Comparison of ENCODE assay signal across 29 cellular contexts in genomic region chr17:40793800-40794199, GRCh38. TPM values are rescaled to one million over a fixed set of nuclear protein-coding genes. Genes with fewer than 3 reads are reported as not detected.
"Had no signal": no experiment of that assay in that cellular context is flagged by ENCODE, and none has a peak within 500 bp of the region (broad histone marks: within the 10 kb centered on the region; RNA-seq: fewer than 3 reads in every experiment).

No MANE protein-coding gene starts in this region.

- H3K4me1 ChIP-seq: right atrium auricular region had no signal

- H3K36me3 ChIP-seq: esophagus muscularis mucosa, right atrium auricular region, tibial artery had no signal

- H3K79me2 ChIP-seq: hepatocyte had no signal

- H3K4me3 ChIP-seq: coronary artery, esophagus muscularis mucosa, hepatocyte, right atrium auricular region, tibial artery had no signal

- DNase-seq: activated CD4-positive, alpha-beta T cell treated with anti-CD3 and anti-CD28 coated beads for 4 hours; activated CD4-positive, alpha-beta T cell treated with anti-CD3 and anti-CD28 coated beads, Interleukin-2, amount 50 U/mL, for 48 hours; activated CD4-positive, CD25-positive, alpha-beta regulatory T cell; activated CD8-positive, alpha-beta memory T cell treated with anti-CD3 and anti-CD28 coated beads, Interleukin-2, amount 50 U/mL, for 48 hours; activated naive CD4-positive, alpha-beta T cell treated with Interleukin-2 at 50 U/mL for 16 hours; activated naive CD8-positive, alpha-beta T cell treated with anti-CD3 and anti-CD28 coated beads for 36 hours; activated T-cell treated with anti-CD3 and anti-CD28 coated beads, Interleukin-2, amount 50 U/mL, for 4 hours; cerebellar nuclear complex; glutamatergic neuron; immature natural killer cell; stimulated activated CD4-positive, alpha-beta T cell treated with anti-CD3 and anti-CD28 coated beads, Interleukin-12 subunit alpha, Interleukin-12 subunit beta, amount 100 ng/mL, for 4 hours; stimulated activated CD4-positive, alpha-beta T cell treated with anti-CD3 and anti-CD28 coated beads, Interleukin-4, amount 100 ng/mL, for 4 hours; stimulated activated naive CD8-positive, alpha-beta T cell treated with anti-CD3 and anti-CD28 coated beads, Interleukin-15, Interleukin-2, amounts not matched to agents 100 U/mL and 50 U/mL, for 24 hours; tibial artery had no signal

- H3K9me3 ChIP-seq: esophagus muscularis mucosa, right atrium auricular region, tibial artery had no signal

- H3K27ac ChIP-seq: coronary artery, esophagus muscularis mucosa, hepatocyte, right atrium auricular region, tibial artery had no signal

- ATAC-seq: activated T-cell treated with anti-CD3 and anti-CD28 coated beads, Interleukin-2, amount 50 U/mL, for 4 hours; left lobe of liver; natural killer cell treated with Interleukin-12 subunit alpha and Interleukin-12 subunit beta and Interleukin-15 and Interleukin-18, amount 100 ng/mL, for 72 hours; stimulated activated naive CD8-positive, alpha-beta T cell treated with anti-CD3 and anti-CD28 coated beads, Interleukin-15, Interleukin-2, amounts not matched to agents 100 U/mL and 50 U/mL, for 24 hours had no signal

- H3K4me2 ChIP-seq: hepatocyte had no signal

- H2AFZ ChIP-seq: hepatocyte had no signal

RNA-seq across cellular contexts. Expression of gene KRT28, which starts 6.0 kb away (rescaled TPM):
- total RNA-seq: activated CD8-positive, alpha-beta memory T cell treated with anti-CD3 and anti-CD28 coated beads for 36 hours; activated naive CD8-positive, alpha-beta T cell treated with anti-CD3 and anti-CD28 coated beads for 36 hours; activated T-cell treated with anti-CD3 and anti-CD28 coated beads, Interleukin-2, amount 50 U/mL, for 4 hours; activated T-helper 2 cell treated with anti-CD3 and anti-CD28 coated beads, Interferon-gamma antibody, Interleukin-2, Interleukin-4, amounts not matched to agents 10 μg/mL and 5 μg/mL and 100 μg/mL, durations not matched to agents 14 hours and 24 hours and 36 hours; bronchial epithelial cell; esophagus muscularis mucosa; frontal cortex; hepatocyte; kidney epithelial cell; left lobe of liver; natural killer cell treated with Interleukin-12 subunit alpha and Interleukin-12 subunit beta and Interleukin-15 and Interleukin-18, amount 100 ng/mL, for 72 hours; osteocyte; progenitor cell of endocrine pancreas; right atrium auricular region; subcutaneous adipose tissue; urinary bladder had no signal

RNA-seq across cellular contexts. Expression of gene KRT27, which starts 11.4 kb away (rescaled TPM):
- total RNA-seq: activated CD8-positive, alpha-beta memory T cell treated with anti-CD3 and anti-CD28 coated beads for 36 hours; activated naive CD8-positive, alpha-beta T cell treated with anti-CD3 and anti-CD28 coated beads for 36 hours; activated T-cell treated with anti-CD3 and anti-CD28 coated beads, Interleukin-2, amount 50 U/mL, for 4 hours; activated T-helper 2 cell treated with anti-CD3 and anti-CD28 coated beads, Interferon-gamma antibody, Interleukin-2, Interleukin-4, amounts not matched to agents 10 μg/mL and 5 μg/mL and 100 μg/mL, durations not matched to agents 14 hours and 24 hours and 36 hours; bronchial epithelial cell; esophagus muscularis mucosa; frontal cortex; hepatocyte; kidney epithelial cell; left lobe of liver; natural killer cell treated with Interleukin-12 subunit alpha and Interleukin-12 subunit beta and Interleukin-15 and Interleukin-18, amount 100 ng/mL, for 72 hours; osteocyte; progenitor cell of endocrine pancreas; right atrium auricular region; subcutaneous adipose tissue; urinary bladder had no signal

RNA-seq across cellular contexts. Expression of gene KRT26, which starts 21.8 kb away (rescaled TPM):
- total RNA-seq: activated CD8-positive, alpha-beta memory T cell treated with anti-CD3 and anti-CD28 coated beads for 36 hours; activated naive CD8-positive, alpha-beta T cell treated with anti-CD3 and anti-CD28 coated beads for 36 hours; activated T-cell treated with anti-CD3 and anti-CD28 coated beads, Interleukin-2, amount 50 U/mL, for 4 hours; activated T-helper 2 cell treated with anti-CD3 and anti-CD28 coated beads, Interferon-gamma antibody, Interleukin-2, Interleukin-4, amounts not matched to agents 10 μg/mL and 5 μg/mL and 100 μg/mL, durations not matched to agents 14 hours and 24 hours and 36 hours; bronchial epithelial cell; esophagus muscularis mucosa; frontal cortex; hepatocyte; kidney epithelial cell; left lobe of liver; natural killer cell treated with Interleukin-12 subunit alpha and Interleukin-12 subunit beta and Interleukin-15 and Interleukin-18, amount 100 ng/mL, for 72 hours; osteocyte; progenitor cell of endocrine pancreas; right atrium auricular region; subcutaneous adipose tissue; urinary bladder had no signal

RNA-seq across cellular contexts. Expression of gene KRT25, which starts 38.7 kb away (rescaled TPM):
- total RNA-seq: activated CD8-positive, alpha-beta memory T cell treated with anti-CD3 and anti-CD28 coated beads for 36 hours; activated naive CD8-positive, alpha-beta T cell treated with anti-CD3 and anti-CD28 coated beads for 36 hours; activated T-cell treated with anti-CD3 and anti-CD28 coated beads, Interleukin-2, amount 50 U/mL, for 4 hours; activated T-helper 2 cell treated with anti-CD3 and anti-CD28 coated beads, Interferon-gamma antibody, Interleukin-2, Interleukin-4, amounts not matched to agents 10 μg/mL and 5 μg/mL and 100 μg/mL, durations not matched to agents 14 hours and 24 hours and 36 hours; bronchial epithelial cell; esophagus muscularis mucosa; frontal cortex; hepatocyte; kidney epithelial cell; left lobe of liver; natural killer cell treated with Interleukin-12 subunit alpha and Interleukin-12 subunit beta and Interleukin-15 and Interleukin-18, amount 100 ng/mL, for 72 hours; osteocyte; progenitor cell of endocrine pancreas; right atrium auricular region; subcutaneous adipose tissue; urinary bladder had no signal
